Comparison of ENCODE assay signal across 26 cellular contexts in the genomic region with DNA sequence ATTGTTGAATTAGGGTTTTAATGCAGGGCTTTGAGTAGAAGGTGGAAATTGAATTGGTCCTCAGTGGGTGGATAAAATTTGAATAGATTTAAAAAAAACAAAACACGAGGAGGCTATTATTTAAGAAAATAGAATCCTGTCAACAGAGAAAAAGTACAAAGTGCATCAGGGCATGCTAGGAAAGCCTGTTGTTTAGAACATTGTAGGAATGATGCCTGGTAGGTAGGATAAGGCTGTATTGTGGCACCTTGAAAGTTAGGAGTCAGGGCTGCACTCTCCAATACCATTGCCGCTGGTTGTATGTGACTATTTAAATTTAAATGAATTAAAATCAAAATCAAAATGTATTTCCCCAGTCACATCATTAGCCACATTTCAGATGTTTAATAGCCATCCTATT.
"Had no signal": no experiment of that assay in that cellular context is flagged by ENCODE, and none has a peak within 500 bp of the region (broad histone marks: within the 10 kb centered on the region; RNA-seq: fewer than 3 reads in every experiment).

No MANE protein-coding gene starts in this region.

- ATAC-seq: activated CD4-positive, alpha-beta T cell treated with anti-CD3 and anti-CD28 coated beads for 36 hours; activated CD4-positive, CD25-positive, alpha-beta regulatory T cell treated with anti-CD3 and anti-CD28 coated beads, Interleukin-2, amount 50 U/mL, for 24 hours; activated CD8-positive, alpha-beta T cell treated with anti-CD3 and anti-CD28 coated beads, Interleukin-2, amount 10 ng/mL, durations not matched to agents 7 days and 5 days; Panc1 had no signal

- H3K27ac Mint-ChIP-seq: activated CD4-positive, alpha-beta T cell treated with anti-CD3 and anti-CD28 coated beads for 36 hours; activated CD4-positive, alpha-beta T cell treated with anti-CD3 and anti-CD28 coated beads, Interleukin-2, amount 10 ng/mL, durations not matched to agents 7 days and 5 days; activated CD8-positive, alpha-beta T cell treated with anti-CD3 and anti-CD28 coated beads, Interleukin-2, amount 10 ng/mL, durations not matched to agents 7 days and 5 days; activated naive CD4-positive, alpha-beta T cell treated with anti-CD3 and anti-CD28 coated beads, Interleukin-2, amount 50 U/mL, for 24 hours; activated T-cell treated with anti-CD3 and anti-CD28 coated beads, Interleukin-2, amount 50 U/mL, for 24 hours; activated T-helper 2 cell treated with anti-CD3 and anti-CD28 coated beads, Interferon-gamma antibody, Interleukin-2, Interleukin-4, amounts not matched to agents 10 μg/mL and 5 μg/mL and 100 μg/mL, durations not matched to agents 14 hours and 24 hours and 36 hours; brain had no signal

- H3K27me3 Mint-ChIP-seq: activated CD4-positive, alpha-beta T cell treated with anti-CD3 and anti-CD28 coated beads for 36 hours; activated CD4-positive, alpha-beta T cell treated with anti-CD3 and anti-CD28 coated beads, Interleukin-2, amount 10 ng/mL, durations not matched to agents 7 days and 5 days; activated naive CD4-positive, alpha-beta T cell treated with anti-CD3 and anti-CD28 coated beads, Interleukin-2, amount 50 U/mL, for 24 hours; activated T-cell treated with anti-CD3 and anti-CD28 coated beads, Interleukin-2, amount 50 U/mL, for 24 hours; brain had no signal

- H3K4me3 Mint-ChIP-seq: activated CD4-positive, alpha-beta T cell treated with anti-CD3 and anti-CD28 coated beads for 36 hours; activated CD4-positive, alpha-beta T cell treated with anti-CD3 and anti-CD28 coated beads, Interleukin-2, amount 10 ng/mL, durations not matched to agents 7 days and 5 days; activated CD8-positive, alpha-beta T cell treated with anti-CD3 and anti-CD28 coated beads, Interleukin-2, amount 10 ng/mL, durations not matched to agents 7 days and 5 days; activated naive CD4-positive, alpha-beta T cell treated with anti-CD3 and anti-CD28 coated beads, Interleukin-2, amount 50 U/mL, for 24 hours; activated T-cell treated with anti-CD3 and anti-CD28 coated beads, Interleukin-2, amount 50 U/mL, for 24 hours; brain had no signal

- DNase-seq: activated CD4-positive, alpha-beta T cell treated with anti-CD3 and anti-CD28 coated beads for 36 hours; activated CD4-positive, alpha-beta T cell treated with anti-CD3 and anti-CD28 coated beads, Interleukin-2, amount 10 ng/mL, durations not matched to agents 7 days and 5 days; activated CD4-positive, alpha-beta T cell treated with anti-CD3 and anti-CD28 coated beads, Interleukin-2, amount 50 U/mL, for 48 hours; activated CD8-positive, alpha-beta T cell treated with anti-CD3 and anti-CD28 coated beads, Interleukin-2, amount 10 ng/mL, durations not matched to agents 7 days and 5 days; activated gamma-delta T cell; activated naive CD4-positive, alpha-beta T cell treated with Interleukin-2 at 50 U/mL for 16 hours; activated T-cell treated with anti-CD3 and anti-CD28 coated beads, Interleukin-2, amount 50 U/mL, for 24 hours; anterior cingulate cortex; caudate nucleus; NCI-H1105; NCI-H1417 treated with DMSO at 0.1 percent for 48 hours; NCI-H187 treated with DMSO at 0.1 percent for 48 hours; NCI-H2081; NCI-H2171 treated with DMSO at 0.1 percent for 48 hours; NCI-H2227 treated with DMSO at 0.1 percent for 48 hours; NCI-H446; NCI-H524 treated with DMSO at 0.1 percent for 48 hours; SHP77; SJCRH30; T1000; WERI-Rb-1 had no signal

- H3K9me3 Mint-ChIP-seq: activated CD4-positive, alpha-beta T cell treated with anti-CD3 and anti-CD28 coated beads, Interleukin-2, amount 10 ng/mL, durations not matched to agents 7 days and 5 days; activated naive CD4-positive, alpha-beta T cell treated with anti-CD3 and anti-CD28 coated beads, Interleukin-2, amount 50 U/mL, for 24 hours; activated T-helper 2 cell treated with anti-CD3 and anti-CD28 coated beads, Interferon-gamma antibody, Interleukin-2, Interleukin-4, amounts not matched to agents 10 μg/mL and 5 μg/mL and 100 μg/mL, durations not matched to agents 14 hours and 24 hours and 36 hours; brain had no signal
